ENCODE assay signal across 8 cellular contexts in the genomic region with DNA sequence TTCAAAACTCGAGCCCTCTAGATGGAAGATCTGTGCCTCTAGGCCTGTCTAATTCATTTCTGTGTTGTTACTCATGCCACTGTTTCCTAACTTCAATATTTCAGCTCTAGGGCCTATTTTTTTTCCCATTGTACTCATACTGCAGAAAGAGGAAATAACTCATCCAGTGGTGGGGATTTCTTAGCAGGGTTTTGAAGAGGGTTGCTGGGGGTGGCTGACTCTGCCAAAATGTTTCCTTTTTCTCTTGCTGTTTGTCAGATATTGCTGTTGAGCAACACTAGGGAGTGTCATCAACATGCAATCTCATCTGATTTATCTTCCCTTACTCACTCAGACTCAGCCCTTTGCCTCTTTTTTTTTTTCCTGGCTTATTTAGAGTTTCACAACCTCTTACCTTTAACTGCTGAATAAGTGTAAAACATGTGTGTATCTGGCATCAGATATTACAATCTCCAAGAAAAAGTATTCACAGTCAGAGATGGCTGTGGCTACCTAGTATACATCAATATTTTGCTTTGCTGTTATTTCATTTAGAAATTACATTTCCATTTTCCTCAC.
DNase-seq lines count a peak whose midpoint lies in the region; ATAC-seq and TF ChIP-seq lines count a peak whose summit lies in the region.

No MANE protein-coding gene starts in this region.

- RAD21 ChIA-PET in HCT116 (lab: Charles Lee; ENCODE audit: low non-redundant PET in 1 of 2, low total read pairs in 2 of 2, uncharacterized antibody in 2 of 2, unreplicated experiment in 2 of 2) = no interaction called here

- H3K79me2 ChIP-seq in HCT116 (ENCODE audit: insufficient read depth, low read length) = no peaks in the 10 kb centered on the region

- intact Hi-C loops in HCT116 (cut with micrococcal nuclease) (no loop called here), right lobe of liver (cut with DNase I) (no loop called here)

- peak; percentile 25; the same call in 1 of the 2 replicates for TF ChIP-seq RAD21 in HCT116 (IDR thresholded peaks at IDR 0.05; ENCODE audit: low read depth)

- WGBS in right lobe of liver (ENCODE audit: insufficient coverage, low coverage, low lambda C conversion rate, missing lambda C conversion rate) = 44% methylated on average over 1 of the region's 1 CpG

- peaks cover 0 to 4% of the 10 kb centered on the region in 2 experiments; a peak in 1 of 4 replicates for H3K4me1 ChIP-seq in HCT116 (ENCODE audit: control insufficient read depth in 1 of 2, insufficient read depth in 2 of 2, low read length in 2 of 2)
- peaks cover 47% of the 10 kb centered on the region for H3K4me1 ChIP-seq in RWPE2 (ENCODE audit: insufficient read depth, poor library complexity, severe bottlenecking)
- peaks cover 0 to 53% (median 18%) of the 10 kb centered on the region in 4 donors for H3K4me1 ChIP-seq in right lobe of liver

- DNase-seq in HCT116 (ENCODE audit: low read depth, low spot score) (peak; percentile 15), RWPE2 (ENCODE audit: low spot score) (peak; percentile 80), astrocyte of the spinal cord (ENCODE audit: low read depth, low spot score) (peak; percentile 97), right lobe of liver (peak; percentile 41 to 61 (median 53)), NCI-H128 (lab: John Stamatoyannopoulos, UW; ENCODE audit: unreplicated experiment) (no peak)
- peak; percentile 50 to 66 for DNase-seq in stimulated activated CD8-positive, alpha-beta memory T cell treated with anti-CD3 and anti-CD28 coated beads, Interleukin-15, amount 100 ng/mL, for 48 hours (ENCODE audit: low read depth in 2 of 2)
- no peak for DNase-seq in effector CD8-positive, alpha-beta T cell (lab: John Stamatoyannopoulos, UW)

- H3K9ac ChIP-seq in HCT116 (ENCODE audit: low read length) = no peak overlapping the region

- H3K9me3 ChIP-seq in HCT116 (ENCODE audit: control insufficient read depth in 1 of 2, insufficient read depth in 1 of 2, low read depth in 1 of 2, low read length in 2 of 2) (no peaks in the 10 kb centered on the region), RWPE2 (ENCODE audit: severe bottlenecking) (no peaks in the 10 kb centered on the region), right lobe of liver (no peaks in the 10 kb centered on the region)

- H4K20me1 ChIP-seq in HCT116 (ENCODE audit: insufficient read depth) = no peaks in the 10 kb centered on the region

- POLR2A ChIA-PET in HCT116 (lab: Charles Lee) = no interaction called here

- H3K27ac ChIP-seq in HCT116 (ENCODE audit: low read depth, low read length) (no peak overlapping the region), RWPE2 (ENCODE audit: poor library complexity, severe bottlenecking) (peak overlapping the region; percentile 94), right lobe of liver (peak overlapping the region; percentile 48 to 68 (median 55))

- in situ Hi-C loops in astrocyte of the spinal cord (cut with HindIII; ENCODE audit: low sequenced_read_pairs) = no loop called here

- H3K27me3 ChIP-seq in HCT116 (ENCODE audit: insufficient read depth, low read length) (no peaks in the 10 kb centered on the region), RWPE2 (ENCODE audit: insufficient read depth, poor library complexity, severe bottlenecking) (no peaks in the 10 kb centered on the region), right lobe of liver (no peaks in the 10 kb centered on the region)

- no peak for TF ChIP-seq CTCF in HCT116 (IDR thresholded peaks at IDR 0.05 in 2 of 3, conservative IDR thresholded peaks at IDR 0.05 in 1 of 3; ENCODE audit: borderline replicate concordance in 1 of 3, insufficient read depth in 1 of 3, low read depth in 2 of 3, low read length in 2 of 3)
- TF ChIP-seq CTCF in RWPE2 (IDR thresholded peaks at IDR 0.05; ENCODE audit: poor library complexity, severe bottlenecking) = no peak
- TF ChIP-seq CTCF in astrocyte of the spinal cord (IDR thresholded peaks at IDR 0.05; ENCODE audit: low read depth, low read length) = no peak
- TF ChIP-seq CTCF in right lobe of liver (IDR thresholded peaks at IDR 0.05) = no peak

- ATAC-seq in HCT116 = no peak
- peak; percentile 92 for ATAC-seq in RWPE2 (ENCODE audit: low read depth)
- peak; percentile 77 to 88 (median 82) for ATAC-seq in right lobe of liver
- no peak for ATAC-seq in GM21576 (IDR thresholded peaks at IDR 0.05; ENCODE audit: unreplicated experiment)

- H3K9me2 ChIP-seq in HCT116 (ENCODE audit: insufficient read depth) = 0 out of 2 replicates have a peak, but pooled peaks cover 2% of the 10 kb centered on the region

- H3K4me3 ChIP-seq in HCT116 (replicated peaks in 1 of 2; ENCODE audit: low read depth in 1 of 2, low read length in 2 of 2) (no peak overlapping the region), RWPE2 (ENCODE audit: severe bottlenecking) (no peak overlapping the region), astrocyte of the spinal cord (ENCODE audit: low read depth, low read length) (no peak overlapping the region), right lobe of liver (no peak overlapping the region)

- H3K36me3 ChIP-seq in HCT116 (ENCODE audit: control insufficient read depth in 1 of 2, insufficient read depth in 2 of 2, low read length in 2 of 2) = no peaks in the 10 kb centered on the region
- no peaks in the 10 kb centered on the region for H3K36me3 ChIP-seq in RWPE2 (ENCODE audit: low read depth)
- no peaks in the 10 kb centered on the region for H3K36me3 ChIP-seq in right lobe of liver

- no peak overlapping the region for H2AFZ ChIP-seq in HCT116 (ENCODE audit: low read depth, low read length, poor library complexity, severe bottlenecking)

- TF ChIP-seq POLR2A in HCT116 (IDR thresholded peaks at IDR 0.05; ENCODE audit: borderline replicate concordance, extremely low read depth, insufficient read depth, insufficient read length) (no peak), right lobe of liver (IDR thresholded peaks at IDR 0.05) (no peak)

- H3K4me2 ChIP-seq in HCT116 (ENCODE audit: low read length) = no peak overlapping the region

- CTCF ChIA-PET in HCT116 (lab: Charles Lee) = no interaction called here

- BruUV-seq in HCT116 (replicated peaks; lab: Mats Ljungman, UMichigan) = no TSS peak

TF ChIP-seq in HCT116, 20 proteins besides CTCF, POLR2A, EP300 and RAD21:
- TF ChIP-seq CEBPB (IDR thresholded peaks at IDR 0.05; ENCODE audit: low read depth) (peak; percentile 95), JUND (IDR thresholded peaks at IDR 0.05) (peak; percentile 28; the same call in 1 of the 2 replicates), SP1 (IDR thresholded peaks at IDR 0.05; ENCODE audit: low read depth) (peak; percentile 44; the same call in 1 of the 2 replicates), EZH2phosphoT487 (IDR thresholded peaks at IDR 0.05; ENCODE audit: borderline replicate concordance) (no peak), EGR1 (IDR thresholded peaks at IDR 0.05; ENCODE audit: low read depth) (no peak)

Comparison
In these comparisons a context has a peak if more than half of its experiments do, and no peak if none do; other contexts are left out.
1. ATAC-seq: peak in RWPE2 (single experiment) and right lobe of liver (4 of 4); none in HCT116 (single experiment) and GM21576 (single experiment).
2. DNase-seq: peak in HCT116 (single experiment), RWPE2 (single experiment), astrocyte of the spinal cord (single experiment), right lobe of liver (3 of 3) and stimulated activated CD8-positive, alpha-beta memory T cell treated with anti-CD3 and anti-CD28 coated beads, Interleukin-15, amount 100 ng/mL, for 48 hours (2 of 2); none in effector CD8-positive, alpha-beta T cell (single experiment) and NCI-H128 (single experiment).